ENCODE assay signal across 37 cellular contexts in genomic region chr16:80294172-80294571, GRCh38.
"Had no signal": no experiment of that assay in that cellular context is flagged by ENCODE, and none has a peak within 500 bp of the region (broad histone marks: within the 10 kb centered on the region; RNA-seq: fewer than 3 reads in every experiment).

No MANE protein-coding gene starts in this region.

- H3K9me3 ChIP-seq: adrenal gland, body of pancreas, breast epithelium, MG63, Peyer's patch, SK-N-SH had no signal

- H3K4me1 Mint-ChIP-seq: activated B cell treated with CpG ODN at 0.5 μM for 24 hours had no signal

- DNase-seq: activated B cell treated with CpG ODN at 0.5 μM for 24 hours; activated CD4-positive, alpha-beta memory T cell treated with anti-CD3 and anti-CD28 coated beads for 36 hours; activated CD4-positive, alpha-beta T cell treated with anti-CD3 and anti-CD28 coated beads for 4 hours; activated CD4-positive, alpha-beta T cell treated with anti-CD3 and anti-CD28 coated beads, Interleukin-2, amount 50 U/mL, for 1 hour; activated CD4-positive, CD25-positive, alpha-beta regulatory T cell treated with anti-CD3 and anti-CD28 coated beads, Interleukin-2, amount 50 U/mL, for 72 hours; activated CD8-positive, alpha-beta memory T cell treated with anti-CD3 and anti-CD28 coated beads, Interleukin-2, amount 50 U/mL, for 4 hours; activated gamma-delta T cell treated with Interleukin-2 at 50 U/mL for 16 hours; activated naive CD4-positive, alpha-beta T cell treated with anti-CD3 and anti-CD28 coated beads for 36 hours; activated T-cell treated with anti-CD3 and anti-CD28 coated beads for 4 hours; activated T-cell treated with anti-CD3 and anti-CD28 coated beads, Interleukin-2, amount 50 U/mL, for 4 hours; adrenal gland; body of pancreas; cerebellar nuclear complex; MG63; NCI-H1048; NCI-H1105 treated with DMSO at 0.1 percent for 48 hours; NCI-H1436; NCI-H1694; NCI-H1930; NCI-H2081 treated with DMSO at 0.1 percent for 48 hours; NCI-H226; NCI-H524 treated with DMSO at 0.1 percent for 48 hours; NCI-H748 treated with DMSO at 0.1 percent for 48 hours; NK-92 treated with Interleukin-12 subunit alpha and Interleukin-12 subunit beta, amount 100 ng/mL, for 24 hours; PC-3; Peyer's patch; RPMI8226; SHP77 treated with DMSO at 0.1 percent for 48 hours; SK-N-SH had no signal

- H3K27me3 Mint-ChIP-seq: activated B cell treated with CpG ODN at 0.5 μM for 24 hours had no signal

- H3K36me3 Mint-ChIP-seq: activated CD4-positive, alpha-beta memory T cell treated with anti-CD3 and anti-CD28 coated beads for 36 hours; activated naive CD4-positive, alpha-beta T cell treated with anti-CD3 and anti-CD28 coated beads, Interleukin-2, amount 50 U/mL, for 72 hours had no signal

- H3K4me2 ChIP-seq: SK-N-SH had no signal

- H3K9ac ChIP-seq: SK-N-SH had no signal

- H3K4me3 Mint-ChIP-seq: activated B cell treated with CpG ODN at 0.5 μM for 24 hours; activated CD4-positive, alpha-beta memory T cell treated with anti-CD3 and anti-CD28 coated beads for 36 hours; activated naive CD4-positive, alpha-beta T cell treated with anti-CD3 and anti-CD28 coated beads for 36 hours; activated T-cell treated with anti-CD3 and anti-CD28 coated beads, Interleukin-2, amount 50 U/mL, for 4 hours; activated T-helper 1 cell treated with anti-CD3 and anti-CD28 coated beads, Interleukin-12 subunit alpha, Interleukin-12 subunit beta, Interleukin-2, Interleukin-4 antibody, amounts not matched to agents 30 ng/mL and 10 ng/mL and 1 ng/mL, durations not matched to agents 14 hours and 24 hours and 36 hours; T-helper 1 cell treated with Interleukin-12 subunit alpha and Interleukin-12 subunit beta and Interleukin-4 antibody, amounts not matched to agents 30 μg/mL and 1 μg/mL, for 36 hours; T-helper 2 cell treated with Interferon-gamma antibody and Interleukin-4, amounts not matched to agents 5 μg/mL and 100 μg/mL, for 36 hours had no signal

- H3K9me3 Mint-ChIP-seq: activated B cell treated with CpG ODN at 0.5 μM for 24 hours; activated CD4-positive, alpha-beta memory T cell treated with anti-CD3 and anti-CD28 coated beads for 36 hours; activated naive CD4-positive, alpha-beta T cell treated with anti-CD3 and anti-CD28 coated beads for 36 hours; activated T-cell treated with anti-CD3 and anti-CD28 coated beads, Interleukin-2, amount 50 U/mL, for 4 hours; activated T-helper 1 cell treated with anti-CD3 and anti-CD28 coated beads, Interleukin-12 subunit alpha, Interleukin-12 subunit beta, Interleukin-2, Interleukin-4 antibody, amounts not matched to agents 30 ng/mL and 10 ng/mL and 1 ng/mL, durations not matched to agents 14 hours and 24 hours and 36 hours; T-helper 1 cell treated with Interleukin-12 subunit alpha and Interleukin-12 subunit beta and Interleukin-4 antibody, amounts not matched to agents 30 μg/mL and 1 μg/mL, for 36 hours; T-helper 2 cell treated with Interferon-gamma antibody and Interleukin-4, amounts not matched to agents 5 μg/mL and 100 μg/mL, for 36 hours had no signal

- H3K27ac ChIP-seq: adrenal gland, body of pancreas, breast epithelium, Peyer's patch, SJSA1 had no signal

- H3K4me1 ChIP-seq: adrenal gland, body of pancreas, breast epithelium, Peyer's patch had no signal

- FAIRE-seq: astrocyte, TTC549 had no signal

- H3K4me3 ChIP-seq: adrenal gland, body of pancreas, breast epithelium, MG63, Peyer's patch, SJSA1 had no signal

- H3K36me3 ChIP-seq: adrenal gland, breast epithelium, MG63, Peyer's patch, SJSA1 had no signal

- ATAC-seq: activated naive CD4-positive, alpha-beta T cell treated with anti-CD3 and anti-CD28 coated beads, Interleukin-2, amount 50 U/mL, for 72 hours; activated T-cell treated with anti-CD3 and anti-CD28 coated beads, Interleukin-2, amount 50 U/mL, for 4 hours; body of pancreas; PC-3 had no signal

- H3K27ac Mint-ChIP-seq: activated B cell treated with CpG ODN at 0.5 μM for 24 hours; activated CD4-positive, alpha-beta memory T cell treated with anti-CD3 and anti-CD28 coated beads for 36 hours; activated naive CD4-positive, alpha-beta T cell treated with anti-CD3 and anti-CD28 coated beads for 36 hours; activated naive CD4-positive, alpha-beta T cell treated with anti-CD3 and anti-CD28 coated beads, Interleukin-2, amount 50 U/mL, for 72 hours; activated T-helper 1 cell treated with anti-CD3 and anti-CD28 coated beads, Interleukin-12 subunit alpha, Interleukin-12 subunit beta, Interleukin-2, Interleukin-4 antibody, amounts not matched to agents 30 ng/mL and 10 ng/mL and 1 ng/mL, durations not matched to agents 14 hours and 24 hours and 36 hours; T-helper 1 cell treated with Interleukin-12 subunit alpha and Interleukin-12 subunit beta and Interleukin-4 antibody, amounts not matched to agents 30 μg/mL and 1 μg/mL, for 36 hours; T-helper 2 cell treated with Interferon-gamma antibody and Interleukin-4, amounts not matched to agents 5 μg/mL and 100 μg/mL, for 36 hours had no signal

- H3K27me3 ChIP-seq: adrenal gland, body of pancreas, breast epithelium, MG63, Peyer's patch, SJSA1 had no signal
